1 cellular context compared by ENCODE assay signal in genomic region chr22:24156146-24156914, GRCh38.
TF ChIP-seq lines count a peak whose summit lies in the region.

No MANE protein-coding gene starts in this region.

TF ChIP-seq in HEK293, 187 proteins besides CTCF, POLR2A, EP300 and RAD21 (continued from another document):
- TF ChIP-seq ZBTB44 (tag by site-specific recombination; IDR thresholded peaks at IDR 0.05) (no peak), ZNF324 (tag by site-specific recombination; IDR thresholded peaks at IDR 0.05) (no peak), ZIC2 (tag by site-specific recombination; IDR thresholded peaks at IDR 0.05) (peak; percentile 68), ZBTB8A (tag by site-specific recombination; IDR thresholded peaks at IDR 0.05) (peak; percentile 44; the same call in 1 of the 2 replicates), ZNF398 (tag by site-specific recombination; IDR thresholded peaks at IDR 0.05) (peak; percentile 23; the same call in 1 of the 2 replicates), ZNF335 (tag by site-specific recombination; conservative IDR thresholded peaks at IDR 0.05) (peak; percentile 95), ZBTB20 (tag by site-specific recombination; IDR thresholded peaks at IDR 0.05) (peak; percentile 54; the same call in 1 of the 2 replicates), KLF9 (tag by site-specific recombination; IDR thresholded peaks at IDR 0.05; ENCODE audit: low read depth) (no peak), ZBTB1 (tag by site-specific recombination; IDR thresholded peaks at IDR 0.05) (0 out of 2 replicates have a peak, but pooled peaks have one; percentile 11), ZNF132 (tag by site-specific recombination; IDR thresholded peaks at IDR 0.05; ENCODE audit: borderline replicate concordance) (no peak), ZNF449 (tag by site-specific recombination; IDR thresholded peaks at IDR 0.05) (peak; percentile 90), GLIS2 (tag by site-specific recombination; IDR thresholded peaks at IDR 0.05) (no peak), ZNF341 (tag by site-specific recombination; IDR thresholded peaks at IDR 0.05; ENCODE audit: low read depth) (peak; percentile 100), HOXC10 (CRISPR knock-in tag; IDR thresholded peaks at IDR 0.05) (peak; percentile 48; the same call in 1 of the 2 replicates)
- TF ChIP-seq, protein P1, sequence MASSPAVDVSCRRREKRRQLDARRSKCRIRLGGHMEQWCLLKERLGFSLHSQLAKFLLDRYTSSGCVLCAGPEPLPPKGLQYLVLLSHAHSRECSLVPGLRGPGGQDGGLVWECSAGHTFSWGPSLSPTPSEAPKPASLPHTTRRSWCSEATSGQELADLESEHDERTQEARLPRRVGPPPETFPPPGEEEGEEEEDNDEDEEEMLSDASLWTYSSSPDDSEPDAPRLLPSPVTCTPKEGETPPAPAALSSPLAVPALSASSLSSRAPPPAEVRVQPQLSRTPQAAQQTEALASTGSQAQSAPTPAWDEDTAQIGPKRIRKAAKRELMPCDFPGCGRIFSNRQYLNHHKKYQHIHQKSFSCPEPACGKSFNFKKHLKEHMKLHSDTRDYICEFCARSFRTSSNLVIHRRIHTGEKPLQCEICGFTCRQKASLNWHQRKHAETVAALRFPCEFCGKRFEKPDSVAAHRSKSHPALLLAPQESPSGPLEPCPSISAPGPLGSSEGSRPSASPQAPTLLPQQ (tag by site-specific recombination; IDR thresholded peaks at IDR 0.05) = 0 out of 2 replicates have a peak, but pooled peaks have one; percentile 13
TF ChIP-seq in HEK293: peak in this region for 17.
